Comparison of ENCODE assay signal across 20 cellular contexts in genomic region chr7:78379148-78379547, GRCh38.
A peak's percentile ranks its signal among the peaks of the same experiment; 100 is the strongest.
DNase-seq lines count a peak whose midpoint lies in the region; ATAC-seq and TF ChIP-seq lines count a peak whose summit lies in the region.
"Had no signal": no experiment of that assay in that cellular context is flagged by ENCODE, and none has a peak within 500 bp of the region (broad histone marks: within the 10 kb centered on the region; RNA-seq: fewer than 3 reads in every experiment).

No MANE protein-coding gene starts in this region.

- 59% methylated on average over 1 of the region's 1 CpG for WGBS in SK-N-SH (ENCODE audit: low lambda C conversion rate)

- peak overlapping the region; percentile 49; the same call in 1 of the 2 replicates for H2AFZ ChIP-seq in SK-N-SH (ENCODE audit: low read depth)

- no peaks in the 10 kb centered on the region for H3K9me2 ChIP-seq in SK-N-SH

- H3K27me3 ChIP-seq in BJ (ENCODE audit: control insufficient read depth, insufficient read depth, low read length) (no peaks in the 10 kb centered on the region), SK-N-SH (ENCODE audit: insufficient read depth) (no peaks in the 10 kb centered on the region)
- H3K27me3 ChIP-seq: breast epithelium had no signal

- H3K27ac ChIP-seq in SK-N-SH (ENCODE audit: low read depth in 2 of 2, low read length in 1 of 2), result peak overlapping the region; percentile 41 to 68; a peak in 3 of 4 replicates
- H3K27ac ChIP-seq: breast epithelium had no signal

- CTCF ChIA-PET in BJ (lab: Yijun Ruan, JAX) (interaction anchor here (1.3 kb wide), 1 partner anchor 12 kb away, joined by 4 read pairs; no protein-coding TSS in a partner anchor), SK-N-SH (lab: Yijun Ruan, JAX) (interaction anchor here (1.3 to 1.7 kb wide), 2 partner anchors 10 to 31 kb away, joined by 4 read pairs; no protein-coding TSS in a partner anchor)

- TF ChIP-seq EP300 in SK-N-SH (IDR thresholded peaks at IDR 0.05; ENCODE audit: borderline replicate concordance in 1 of 2, low read depth in 1 of 2, low read length in 1 of 2), result peak in 1 of 2 experiments; percentile 44; a peak in 1 of 4 replicates

- no peaks in the 10 kb centered on the region for H3K79me2 ChIP-seq in SK-N-SH (ENCODE audit: insufficient read depth)

- DNase-seq in BJ (ENCODE audit: low read depth), result peak; percentile 24
- DNase-seq in SK-N-SH, result no peak
- peak; percentile 37 for DNase-seq in fibroblast of mammary gland (ENCODE audit: low read depth)
- DNase-seq in skeletal muscle cell (ENCODE audit: low read depth), result peak; percentile 3
- no peak for DNase-seq in NCI-H2196 treated with DMSO at 0.1 percent for 48 hours (lab: John Stamatoyannopoulos, UW; ENCODE audit: unreplicated experiment)
- no peak for DNase-seq in NCI-H2081 (lab: John Stamatoyannopoulos, UW)
- DNase-seq: activated CD4-positive, alpha-beta T cell treated with anti-CD3 and anti-CD28 coated beads for 4 hours; activated CD8-positive, alpha-beta memory T cell treated with anti-CD3 and anti-CD28 coated beads, Interleukin-2, amount 10 ng/mL, durations not matched to agents 7 days and 5 days; activated naive CD8-positive, alpha-beta T cell treated with anti-CD3 and anti-CD28 coated beads for 36 hours; left cardiac atrium; naive thymus-derived CD4-positive, alpha-beta T cell; NCI-H1436 treated with DMSO at 0.1 percent for 48 hours; NCI-H2171 treated with DMSO at 0.1 percent for 48 hours; Right ventricle myocardium superior; T-helper 1 cell had no signal

- ATAC-seq in GM18861 (IDR thresholded peaks at IDR 0.05; ENCODE audit: unreplicated experiment) (no peak), GM21423 (IDR thresholded peaks at IDR 0.05; ENCODE audit: unreplicated experiment) (no peak)
- ATAC-seq: activated CD8-positive, alpha-beta memory T cell treated with anti-CD3 and anti-CD28 coated beads, Interleukin-2, amount 10 ng/mL, durations not matched to agents 7 days and 5 days; HepG2; left cardiac atrium; naive thymus-derived CD4-positive, alpha-beta T cell; sciatic nerve had no signal

- no peak for TF ChIP-seq RAD21 in SK-N-SH (IDR thresholded peaks at IDR 0.05; ENCODE audit: low read length)

- no peaks in the 10 kb centered on the region for H3K9me3 ChIP-seq in SK-N-SH
- H3K9me3 ChIP-seq: breast epithelium had no signal

- TF ChIP-seq CTCF in BJ (IDR thresholded peaks at IDR 0.05; ENCODE audit: insufficient read depth, low read depth, low read length) (no peak), SK-N-SH (IDR thresholded peaks at IDR 0.05) (no peak), fibroblast of mammary gland (conservative IDR thresholded peaks at IDR 0.05; ENCODE audit: control insufficient read depth, insufficient read depth, low read depth, low read length) (no peak)

- peaks cover 36% of the 10 kb centered on the region for H3F3A ChIP-seq in SK-N-SH (replicated peaks; ENCODE audit: insufficient read depth)

- POLR2A ChIA-PET in BJ (lab: Charles Lee), result interaction anchor here (0.5 kb wide), 1 partner anchor 175 kb away, joined by 4 read pairs; no protein-coding TSS in a partner anchor
- POLR2A ChIA-PET in SK-N-SH (lab: Yijun Ruan, JAX), result no interaction called here

- H3K36me3 ChIP-seq in BJ (ENCODE audit: control insufficient read depth, insufficient read depth, low read length) (no peaks in the 10 kb centered on the region), SK-N-SH (replicated peaks in 1 of 2; ENCODE audit: control insufficient read depth in 1 of 2, insufficient read depth in 2 of 2, low read length in 1 of 2) (no peaks in the 10 kb centered on the region)
- H3K36me3 ChIP-seq: breast epithelium had no signal

- peak overlapping the region; percentile 16; the same call in 1 of the 2 replicates for H3K9ac ChIP-seq in SK-N-SH

- peak overlapping the region; percentile 36; the same call in 1 of the 2 replicates for H3K4me2 ChIP-seq in SK-N-SH

- H3K4me1 ChIP-seq in SK-N-SH (ENCODE audit: control insufficient read depth in 1 of 2, insufficient read depth in 2 of 2, low read depth in 1 of 2, low read length in 1 of 2), result peaks cover 3 to 10% of the 10 kb centered on the region in 2 experiments; a peak in 2 of 4 replicates
- H3K4me1 ChIP-seq: breast epithelium had no signal

- H3K4me3 ChIP-seq in BJ (ENCODE audit: low read depth, low read length) (no peak overlapping the region), SK-N-SH (ENCODE audit: low read depth in 2 of 2, low read length in 1 of 2) (no peak overlapping the region), fibroblast of mammary gland (ENCODE audit: control insufficient read depth, low read depth, low read length) (no peak overlapping the region), skeletal muscle cell (ENCODE audit: low read depth, low read length) (no peak overlapping the region)
- H3K4me3 ChIP-seq: breast epithelium had no signal

- no peaks in the 10 kb centered on the region for H4K20me1 ChIP-seq in SK-N-SH (ENCODE audit: insufficient read depth)

TF ChIP-seq in SK-N-SH, 30 proteins besides CTCF, POLR2A, EP300 and RAD21:
- peak; percentile 72 for TF ChIP-seq JUND (IDR thresholded peaks at IDR 0.05)
- TF ChIP-seq NFIC (IDR thresholded peaks at IDR 0.05; ENCODE audit: borderline replicate concordance), result no peak
- peak; percentile 95 for TF ChIP-seq MEF2A (IDR thresholded peaks at IDR 0.05; ENCODE audit: borderline replicate concordance, low read depth)
- peak; percentile 67 for TF ChIP-seq TCF12 (IDR thresholded peaks at IDR 0.05)
- TF ChIP-seq PBX3 (IDR thresholded peaks at IDR 0.05), result 0 out of 2 replicates have a peak, but pooled peaks have one; percentile 40
- no peak for TF ChIP-seq RXRA (IDR thresholded peaks at IDR 0.05; ENCODE audit: borderline replicate concordance, low read depth)
- TF ChIP-seq GABPA (IDR thresholded peaks at IDR 0.05; ENCODE audit: low read depth), result no peak
- peak; percentile 80; the same call in 1 of the 2 replicates for TF ChIP-seq FOSL2 (IDR thresholded peaks at IDR 0.05; ENCODE audit: borderline replicate concordance, low read depth)

Comparison
In these comparisons a context has a peak if more than half of its experiments do, and no peak if none do; other contexts are left out.
1. DNase-seq: peak in BJ (single experiment), fibroblast of mammary gland (single experiment) and skeletal muscle cell (single experiment); none in SK-N-SH (single experiment), NCI-H2196 treated with DMSO at 0.1 percent for 48 hours (single experiment) and NCI-H2081 (0 of 2).